ENCODE assay signal across 8 cellular contexts in genomic region chr4:87150498-87151261, GRCh38.
A peak's percentile ranks its signal among the peaks of the same experiment; 100 is the strongest.
DNase-seq lines count a peak whose midpoint lies in the region; ATAC-seq and TF ChIP-seq lines count a peak whose summit lies in the region.

No MANE protein-coding gene starts in this region.

- peak; percentile 25 for DNase-seq in DMS79 (lab: John Stamatoyannopoulos, UW)
- DNase-seq in OCI-LY7 (ENCODE audit: low spot score) = peak; percentile 77
- DNase-seq in activated naive CD8-positive, alpha-beta T cell treated with anti-CD3 and anti-CD28 coated beads, Interleukin-2, amount 50 U/mL, for 16 hours (ENCODE audit: low read depth, low spot score) = peak; percentile 25
- DNase-seq in heart left ventricle = peak in 2 of 5 donors; percentile 27 to 46
- peak; percentile 26 for DNase-seq in pulmonary artery endothelial cell (ENCODE audit: low read depth, low spot score)

- peak; percentile 79 for TF ChIP-seq RAD21 in Ishikawa (IDR thresholded peaks at IDR 0.05; ENCODE audit: low read depth)

- H3K4me2 ChIP-seq in OCI-LY7 (ENCODE audit: low read length) = no peak overlapping the region

- intact Hi-C loops in OCI-LY7 (cut with micrococcal nuclease; ENCODE audit: unreplicated experiment) (loop anchor here (1.0 to 10.0 kb wide), 4 partner anchors 72 to 314 kb away; partner anchors contain the start of gene KLHL8), heart left ventricle (cut with DNase I) (loop anchor here (1.0 to 10.0 kb wide), 7 partner anchors 67 to 317 kb away; no protein-coding TSS in a partner anchor)

- TF ChIP-seq CTCF in OCI-LY7 (conservative IDR thresholded peaks at IDR 0.05; ENCODE audit: low read length) = peak; percentile 98
- peak; percentile 82 to 94 (median 90) for TF ChIP-seq CTCF in heart left ventricle (IDR thresholded peaks at IDR 0.05)

- no TSS peak for BruUV-seq in OCI-LY7 (replicated peaks; lab: Mats Ljungman, UMichigan)

- no peaks in the 10 kb centered on the region for H3K27me3 ChIP-seq in heart left ventricle

- 39 to 56% (median 50%) methylated on average over 2 of the region's 2 CpGs for WGBS in heart left ventricle, 4 donors

- ATAC-seq in GM19463 (IDR thresholded peaks at IDR 0.05; ENCODE audit: unreplicated experiment) (peak; percentile 54), heart left ventricle (peak; percentile 38 to 82 (median 74)), GM18870 (IDR thresholded peaks at IDR 0.05; ENCODE audit: unreplicated experiment) (no peak)

- no peak overlapping the region for H3K4me3 ChIP-seq in OCI-LY7 (ENCODE audit: low read depth, low read length, poor library complexity, severe bottlenecking)
- no peak overlapping the region for H3K4me3 ChIP-seq in heart left ventricle

- no peak overlapping the region for H3K27ac ChIP-seq in OCI-LY7 (ENCODE audit: low read depth, low read length, poor library complexity, severe bottlenecking)
- no peak overlapping the region for H3K27ac ChIP-seq in heart left ventricle

- H3K36me3 ChIP-seq in OCI-LY7 (ENCODE audit: insufficient read depth, low read length) = no peaks in the 10 kb centered on the region; the same call in 1 of the 2 replicates
- H3K36me3 ChIP-seq in heart left ventricle = peaks cover 0 to 9% (median 0%) of the 10 kb centered on the region in 9 donors

- no peaks in the 10 kb centered on the region for H3K4me1 ChIP-seq in OCI-LY7 (ENCODE audit: insufficient read depth, low read length, poor library complexity, severe bottlenecking)
- no peaks in the 10 kb centered on the region for H3K4me1 ChIP-seq in heart left ventricle

- POLR2A ChIA-PET in OCI-LY7 (lab: Charles Lee) = interaction anchor here (0.6 to 1.7 kb wide), 8 partner anchors 13 to 87 kb away, joined by 3 to 9 read pairs (median 4); no protein-coding TSS in a partner anchor

- TF ChIP-seq POLR2A in heart left ventricle (IDR thresholded peaks at IDR 0.05) = no peak

- H3K9me3 ChIP-seq in OCI-LY7 (ENCODE audit: low read length) (no peaks in the 10 kb centered on the region), heart left ventricle (no peaks in the 10 kb centered on the region)

- no peaks in the 10 kb centered on the region for H4K20me1 ChIP-seq in OCI-LY7 (ENCODE audit: insufficient read depth, low read length)

- CTCF ChIA-PET in OCI-LY7 (lab: Charles Lee; ENCODE audit: unreplicated experiment) = interaction anchor here (0.6 to 1.0 kb wide), 2 partner anchors 69 to 85 kb away, joined by 3 to 4 read pairs; no protein-coding TSS in a partner anchor

- H3K79me2 ChIP-seq in OCI-LY7 (ENCODE audit: insufficient read depth, low read depth, low read length) = no peaks in the 10 kb centered on the region

- H2AFZ ChIP-seq in OCI-LY7 (ENCODE audit: low read length) = no peak overlapping the region

- TF ChIP-seq EP300 in Ishikawa (IDR thresholded peaks at IDR 0.05; ENCODE audit: borderline replicate concordance) = no peak

- no peaks in the 10 kb centered on the region for H3K9me2 ChIP-seq in OCI-LY7 (ENCODE audit: insufficient read depth, low read length)

TF ChIP-seq in Ishikawa, 13 proteins besides CTCF, POLR2A, EP300 and RAD21:
- TF ChIP-seq NFIC (IDR thresholded peaks at IDR 0.05) (no peak), REST (IDR thresholded peaks at IDR 0.05; ENCODE audit: low read depth) (no peak), CREB1 (IDR thresholded peaks at IDR 0.05; ENCODE audit: low read depth) (no peak), TAF1 (IDR thresholded peaks at IDR 0.05; ENCODE audit: low read depth) (no peak), YY1 (IDR thresholded peaks at IDR 0.05; ENCODE audit: low read depth) (no peak), TEAD4 (IDR thresholded peaks at IDR 0.05) (no peak), FOXM1 (IDR thresholded peaks at IDR 0.05; ENCODE audit: borderline replicate concordance, low read depth) (no peak), TCF12 (IDR thresholded peaks at IDR 0.05; ENCODE audit: low read depth) (no peak), CEBPB (IDR thresholded peaks at IDR 0.05) (no peak), ZBTB7A (IDR thresholded peaks at IDR 0.05; ENCODE audit: low read depth) (no peak), MAX (IDR thresholded peaks at IDR 0.05) (no peak), EGR1 (IDR thresholded peaks at IDR 0.05) (no peak), USF1 (IDR thresholded peaks at IDR 0.05) (no peak)
